Comparison of ENCODE assay signal across 15 cellular contexts in the genomic region with DNA sequence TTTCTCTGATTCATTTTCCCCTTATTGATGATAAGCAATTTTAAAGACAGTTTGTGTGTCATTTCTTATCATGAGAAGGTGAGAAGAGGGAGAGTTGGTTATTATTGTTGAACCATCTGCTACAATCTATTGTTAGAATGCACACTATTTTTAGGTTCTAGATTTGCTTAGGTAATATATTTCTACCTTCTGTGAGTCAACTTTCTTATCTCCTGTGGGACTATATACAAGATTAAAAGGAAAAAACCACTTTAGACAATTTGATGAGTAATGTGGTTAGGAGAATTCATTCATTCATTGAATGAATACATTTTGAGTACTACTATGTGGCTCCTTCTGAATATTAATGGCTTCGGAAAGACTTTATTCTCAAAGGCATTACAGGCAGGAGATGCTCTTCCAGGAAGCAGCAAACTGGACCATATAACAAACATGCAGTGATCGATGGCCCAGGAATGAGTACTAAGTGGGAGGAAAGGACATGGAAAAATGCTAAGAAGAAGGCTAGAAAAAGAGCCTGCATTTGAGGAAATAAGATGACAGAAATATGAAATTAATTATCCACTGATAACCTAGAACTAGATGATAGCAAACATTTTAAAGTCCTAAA. TPM values are rescaled to one million over a fixed set of nuclear protein-coding genes. Genes with fewer than 3 reads are reported as not detected.
DNase-seq lines count a peak whose midpoint lies in the region; ATAC-seq, FAIRE-seq and TF ChIP-seq lines count a peak whose summit lies in the region.
"Had no signal": no experiment of that assay in that cellular context is flagged by ENCODE, and none has a peak within 500 bp of the region (broad histone marks: within the 10 kb centered on the region; RNA-seq: fewer than 3 reads in every experiment).

No MANE protein-coding gene starts in this region.

- TF ChIP-seq CTCF in Calu3 (IDR thresholded peaks at IDR 0.05; ENCODE audit: unreplicated experiment) (no peak), glutamatergic neuron (IDR thresholded peaks at IDR 0.05; ENCODE audit: partially characterized antibody, unreplicated experiment) (no peak)

- no TSS peak for BruUV-seq in Calu3 (replicated peaks; lab: Mats Ljungman, UMichigan)

- DNase-seq in Calu3 = no peak
- DNase-seq in RCC 7860 (ENCODE audit: low spot score) = peak; percentile 22
- no peak for DNase-seq in glutamatergic neuron
- DNase-seq in hypothalamus (lab: John Stamatoyannopoulos, UW) = no peak
- DNase-seq in right cardiac atrium = no peak
- no peak for DNase-seq in cardiac septum (ENCODE audit: low spot score)
- DNase-seq: CD4-positive, CD25-positive, alpha-beta regulatory T cell; foreskin melanocyte; GDM1; islet precursor cell; naive B cell had no signal

- peak; percentile 47 for ATAC-seq in GM19463 (IDR thresholded peaks at IDR 0.05; ENCODE audit: unreplicated experiment)
- no peak for ATAC-seq in right cardiac atrium

- H3K4me3 Mint-ChIP-seq in Calu3 (ENCODE audit: low read depth, unreplicated experiment) (no peak overlapping the region), glutamatergic neuron (ENCODE audit: unreplicated experiment) (peak overlapping the region; percentile 44)
- H3K4me3 Mint-ChIP-seq: CD4-positive, CD25-positive, alpha-beta regulatory T cell; naive B cell; T-helper 1 cell treated with Interleukin-12 subunit alpha and Interleukin-12 subunit beta and Interleukin-4 antibody, amounts not matched to agents 30 μg/mL and 1 μg/mL, for 36 hours had no signal

- H3K27ac ChIP-seq in right cardiac atrium (ENCODE audit: low read length) = no peak overlapping the region
- H3K27ac ChIP-seq: right atrium auricular region had no signal

- H3K4me1 Mint-ChIP-seq in Calu3 (ENCODE audit: low read depth, unreplicated experiment) = peaks cover 38% of the 10 kb centered on the region
- H3K4me1 Mint-ChIP-seq in glutamatergic neuron (ENCODE audit: low read depth, unreplicated experiment) = peaks cover 6% of the 10 kb centered on the region
- H3K4me1 Mint-ChIP-seq: naive B cell had no signal

- H3K27me3 Mint-ChIP-seq in Calu3 (ENCODE audit: unreplicated experiment) (no peaks in the 10 kb centered on the region), glutamatergic neuron (ENCODE audit: unreplicated experiment) (no peaks in the 10 kb centered on the region)

- H3K9me3 Mint-ChIP-seq in Calu3 (ENCODE audit: low read depth, unreplicated experiment) (no peaks in the 10 kb centered on the region), glutamatergic neuron (ENCODE audit: unreplicated experiment) (no peaks in the 10 kb centered on the region)
- H3K9me3 Mint-ChIP-seq: naive B cell; T-helper 1 cell treated with Interleukin-12 subunit alpha and Interleukin-12 subunit beta and Interleukin-4 antibody, amounts not matched to agents 30 μg/mL and 1 μg/mL, for 36 hours had no signal

- H3K4me1 ChIP-seq in right cardiac atrium (ENCODE audit: control insufficient read depth, insufficient read depth, low read length) = no peaks in the 10 kb centered on the region
- H3K4me1 ChIP-seq: right atrium auricular region had no signal

- H3K36me3 Mint-ChIP-seq in Calu3 (ENCODE audit: insufficient read depth, unreplicated experiment) (peaks cover 5% of the 10 kb centered on the region), glutamatergic neuron (ENCODE audit: unreplicated experiment) (no peaks in the 10 kb centered on the region)
- H3K36me3 Mint-ChIP-seq: CD4-positive, CD25-positive, alpha-beta regulatory T cell; naive B cell had no signal

- no peak overlapping the region for H3K4me3 ChIP-seq in right cardiac atrium (ENCODE audit: low read length)
- H3K4me3 ChIP-seq: right atrium auricular region had no signal

- no peaks in the 10 kb centered on the region for H3K27me3 ChIP-seq in right cardiac atrium (ENCODE audit: control insufficient read depth, insufficient read depth)
- H3K27me3 ChIP-seq: right atrium auricular region had no signal

- peak overlapping the region; percentile 65 for H3K27ac Mint-ChIP-seq in Calu3 (ENCODE audit: unreplicated experiment)
- H3K27ac Mint-ChIP-seq in glutamatergic neuron (ENCODE audit: unreplicated experiment) = no peak overlapping the region
- H3K27ac Mint-ChIP-seq: naive B cell; T-helper 1 cell treated with Interleukin-12 subunit alpha and Interleukin-12 subunit beta and Interleukin-4 antibody, amounts not matched to agents 30 μg/mL and 1 μg/mL, for 36 hours had no signal

- no peaks in the 10 kb centered on the region for H3K9me3 ChIP-seq in right cardiac atrium (ENCODE audit: control insufficient read depth, low read length)
- H3K9me3 ChIP-seq: right atrium auricular region had no signal

- WGBS in right cardiac atrium = 81% methylated on average over 2 of the region's 2 CpGs

- FAIRE-seq in RCC 7860 (lab: Jason Lieb, UNC) = no peak

- intact Hi-C loops in Calu3 (cut with micrococcal nuclease; ENCODE audit: unreplicated experiment) = no loop called here
- intact Hi-C loops in right cardiac atrium (cut with DNase I) = no loop called here
- intact Hi-C loops in cardiac septum (cut with DNase I) = no loop called here

- CTCF ChIA-PET in Calu3 (lab: Charles Lee) = no interaction called here

RNA-seq across cellular contexts. Expression of gene SPTSSB, which starts 22.4 kb away (rescaled TPM):
- 3.0 and 8.1 TPM in 2 replicates for total RNA-seq in Calu3 (2022)
- total RNA-seq in glutamatergic neuron (ENCODE audit: unreplicated experiment) = 1.9 TPM
- under 1 TPM in 2 of 4 donors, not detected in 2; 0.09 to 0.12 TPM for total RNA-seq in right cardiac atrium
- polyA plus RNA-seq in right cardiac atrium = 0.45 TPM
- 0.51 TPM for total RNA-seq in cardiac septum
- total RNA-seq: CD4-positive, CD25-positive, alpha-beta regulatory T cell; dermis microvascular lymphatic vessel endothelial cell; right atrium auricular region had no signal
